ENCODE assay signal across 19 cellular contexts in the genomic region with DNA sequence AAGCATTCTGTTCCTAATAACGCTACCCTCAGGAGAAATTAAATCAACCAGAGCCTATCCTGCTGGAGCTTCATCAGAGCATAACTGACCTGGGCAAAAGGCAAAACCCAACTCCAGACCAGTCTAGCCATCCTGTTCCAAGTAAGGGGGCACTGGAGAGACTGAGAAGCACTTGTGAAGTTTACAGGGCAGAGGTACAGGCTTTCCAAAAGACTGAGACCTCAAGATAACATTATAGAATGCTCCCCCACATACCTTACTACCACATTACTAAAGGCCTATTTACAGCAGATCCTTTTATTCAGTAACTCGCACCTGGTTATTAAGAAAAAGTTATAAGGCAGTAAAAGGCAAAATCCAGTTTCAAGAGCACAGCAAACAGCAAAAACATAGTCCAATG. TPM values are rescaled to one million over a fixed set of nuclear protein-coding genes. Genes with fewer than 3 reads are reported as not detected.
DNase-seq lines count a peak whose midpoint lies in the region; ATAC-seq, FAIRE-seq and TF ChIP-seq lines count a peak whose summit lies in the region.
"Had no signal": no experiment of that assay in that cellular context is flagged by ENCODE, and none has a peak within 500 bp of the region (broad histone marks: within the 10 kb centered on the region; RNA-seq: fewer than 3 reads in every experiment).

No MANE protein-coding gene starts in this region.

- CTCF ChIA-PET in activated CD4-positive, alpha-beta T cell treated with anti-CD3 and anti-CD28 coated beads for 36 hours (lab: Charles Lee): interaction anchor here (1.5 kb wide), 1 partner anchor 37 kb away, joined by 8 read pairs; no protein-coding TSS in a partner anchor
- CTCF ChIA-PET in GM12878 (lab: Yijun Ruan, JAX): interaction anchor here (0.7 to 3.4 kb wide), 3 partner anchors 35 to 41 kb away, joined by 3 to 18 read pairs (median 3); no protein-coding TSS in a partner anchor

- no TSS peak for BruUV-seq in GM12878 (replicated peaks; lab: Mats Ljungman, UMichigan)

- H3F3A ChIP-seq in Loucy (ENCODE audit: low read depth) (no peaks in the 10 kb centered on the region), smooth muscle cell (ENCODE audit: low read depth) (peaks cover 3% of the 10 kb centered on the region)

- no peak for TF ChIP-seq RAD21 in GM12878 (IDR thresholded peaks at IDR 0.05; ENCODE audit: insufficient read depth, low read depth, low read length)

- TF ChIP-seq EP300 in GM12878 (IDR thresholded peaks at IDR 0.05; ENCODE audit: borderline replicate concordance in 1 of 2, control insufficient read depth in 1 of 2, low read depth in 2 of 2, low read length in 2 of 2): no peak

- POLR2A ChIA-PET in activated CD4-positive, alpha-beta T cell treated with anti-CD3 and anti-CD28 coated beads for 36 hours (lab: Charles Lee): no interaction called here
- POLR2A ChIA-PET in GM12878 (lab: Charles Lee): no interaction called here

- in situ Hi-C loops in GM12878 (cut with MboI): no loop called here

- H3K4me3 ChIP-seq in Loucy (ENCODE audit: low read length, poor library complexity, severe bottlenecking): no peak overlapping the region
- peak overlapping the region; percentile 0; the same call in 1 of the 2 replicates for H3K4me3 ChIP-seq in GM12878
- no peak overlapping the region for H3K4me3 ChIP-seq in smooth muscle cell
- H3K4me3 ChIP-seq: GM23248, heart right ventricle, sigmoid colon, stomach had no signal

- H3K9me2 ChIP-seq in Loucy (replicated peaks; ENCODE audit: low read depth, low read length): no peaks in the 10 kb centered on the region

- RAD21 ChIA-PET in GM12878 (lab: Charles Lee; ENCODE audit: unreplicated experiment): interaction anchor here (1.9 kb wide), 1 partner anchor 37 kb away, joined by 10 read pairs; no protein-coding TSS in a partner anchor

- SMC1A ChIA-PET in GM12878 (lab: Charles Lee; ENCODE audit: uncharacterized antibody, unreplicated experiment): interaction anchor here (1.1 to 2.2 kb wide), 4 partner anchors 21 to 37 kb away, joined by 5 to 7 read pairs (median 6); no protein-coding TSS in a partner anchor

- no peak overlapping the region for H3K4me3 Mint-ChIP-seq in activated CD4-positive, alpha-beta T cell treated with anti-CD3 and anti-CD28 coated beads for 36 hours
- no peak overlapping the region for H3K4me3 Mint-ChIP-seq in type B pancreatic cell
- H3K4me3 Mint-ChIP-seq: activated CD4-positive, alpha-beta memory T cell treated with anti-CD3 and anti-CD28 coated beads for 36 hours; activated naive CD4-positive, alpha-beta T cell treated with anti-CD3 and anti-CD28 coated beads for 36 hours had no signal

- ATAC-seq in activated CD4-positive, alpha-beta T cell treated with anti-CD3 and anti-CD28 coated beads for 36 hours: no peak
- ATAC-seq in GM12878: peak; percentile 39; the same call in 2 of the 3 replicates
- ATAC-seq: heart right ventricle, HepG2, left cardiac atrium had no signal

- peaks cover 41% of the 10 kb centered on the region for H4K20me1 ChIP-seq in Loucy (ENCODE audit: insufficient read depth, low read length, poor library complexity, severe bottlenecking)
- H4K20me1 ChIP-seq in GM12878 (ENCODE audit: control insufficient read depth, insufficient read depth): no peaks in the 10 kb centered on the region
- H4K20me1 ChIP-seq in smooth muscle cell (ENCODE audit: low read depth): peaks cover 80% of the 10 kb centered on the region

- H3K79me2 ChIP-seq in Loucy (ENCODE audit: insufficient read depth, low read length) (peaks cover 98% of the 10 kb centered on the region), GM12878 (ENCODE audit: control insufficient read depth, insufficient read depth, low read length) (peaks cover 82% of the 10 kb centered on the region), smooth muscle cell (ENCODE audit: low read depth) (peaks cover 97% of the 10 kb centered on the region)

- H3K9me3 ChIP-seq in Loucy (ENCODE audit: insufficient read depth, low read depth, low read length): peaks cover 8% of the 10 kb centered on the region; the same call in 1 of the 2 replicates
- peaks cover 6% of the 10 kb centered on the region for H3K9me3 ChIP-seq in GM12878 (replicated peaks; ENCODE audit: control insufficient read depth, insufficient read depth, low read length)
- H3K9me3 ChIP-seq in smooth muscle cell (replicated peaks; ENCODE audit: low read depth): no peaks in the 10 kb centered on the region
- H3K9me3 ChIP-seq: sigmoid colon, stomach had no signal

- no peaks in the 10 kb centered on the region for H3K27me3 Mint-ChIP-seq in activated CD4-positive, alpha-beta T cell treated with anti-CD3 and anti-CD28 coated beads for 36 hours
- H3K27me3 Mint-ChIP-seq in type B pancreatic cell: no peaks in the 10 kb centered on the region
- H3K27me3 Mint-ChIP-seq: activated CD4-positive, alpha-beta memory T cell treated with anti-CD3 and anti-CD28 coated beads for 36 hours had no signal

- H3K9me3 Mint-ChIP-seq in activated CD4-positive, alpha-beta T cell treated with anti-CD3 and anti-CD28 coated beads for 36 hours (ENCODE audit: low read depth): peaks cover 23% of the 10 kb centered on the region
- H3K9me3 Mint-ChIP-seq in type B pancreatic cell: peaks cover 31% of the 10 kb centered on the region

- intact Hi-C loops in activated CD4-positive, alpha-beta T cell treated with anti-CD3 and anti-CD28 coated beads for 36 hours (cut with DNase I, micrococcal nuclease): loop anchor here in 1 of 2 experiments (5.0 kb wide), 1 partner anchor 34 kb away; the partner anchor contains the start of gene RFX7
- intact Hi-C loops in GM12878 (cut with micrococcal nuclease; ENCODE audit: unreplicated experiment): no loop called here

- TF ChIP-seq CTCF in Loucy (conservative IDR thresholded peaks at IDR 0.05; ENCODE audit: low read length) (no peak), GM12878 (IDR thresholded peaks at IDR 0.05 in 2 of 3, conservative IDR thresholded peaks at IDR 0.05 in 1 of 3; ENCODE audit: control insufficient read depth in 2 of 3, extremely low read depth in 1 of 3, insufficient read depth in 1 of 3, low read depth in 3 of 3, low read length in 3 of 3) (no peak), smooth muscle cell (IDR thresholded peaks at IDR 0.05; ENCODE audit: borderline replicate concordance, insufficient read depth, poor library complexity, severe bottlenecking) (no peak), type B pancreatic cell (conservative IDR thresholded peaks at IDR 0.05) (no peak)

- peaks cover 78% of the 10 kb centered on the region for H3K4me1 Mint-ChIP-seq in activated CD4-positive, alpha-beta T cell treated with anti-CD3 and anti-CD28 coated beads for 36 hours
- H3K4me1 Mint-ChIP-seq in type B pancreatic cell (ENCODE audit: unreplicated experiment): peaks cover 8% of the 10 kb centered on the region

- DNase-seq in activated CD4-positive, alpha-beta T cell treated with anti-CD3 and anti-CD28 coated beads for 36 hours: no peak
- no peak for DNase-seq in activated CD4-positive, alpha-beta T cell treated with anti-CD3 and anti-CD28 coated beads for 4 hours
- DNase-seq in GM12878 (ENCODE audit: low read depth, low spot score) (no peak), smooth muscle cell (lab: John Stamatoyannopoulos, UW; ENCODE audit: unreplicated experiment) (no peak), type B pancreatic cell (ENCODE audit: extremely low spot score, unreplicated experiment) (no peak), C1 segment of cervical spinal cord (lab: John Stamatoyannopoulos, UW) (no peak), LoVo (ENCODE audit: low spot score) (no peak)
- DNase-seq: activated CD4-positive, alpha-beta memory T cell treated with anti-CD3 and anti-CD28 coated beads for 36 hours; activated naive CD4-positive, alpha-beta T cell treated with anti-CD3 and anti-CD28 coated beads for 36 hours; GM23248; heart right ventricle; left cardiac atrium; NCI-H1436; NCI-H524; sigmoid colon; stimulated activated CD4-positive, alpha-beta T cell treated with anti-CD3 and anti-CD28 coated beads, Interleukin-4, amount 100 ng/mL, for 4 hours; stomach had no signal

- H3K9ac ChIP-seq in Loucy (ENCODE audit: low read depth, low read length, poor library complexity, severe bottlenecking) (no peak overlapping the region), GM12878 (ENCODE audit: control insufficient read depth, insufficient read depth, low read length) (no peak overlapping the region; the same call in 1 of the 2 replicates), smooth muscle cell (ENCODE audit: low read depth) (no peak overlapping the region)
- H3K9ac ChIP-seq: GM23248 had no signal

- peaks cover 13% of the 10 kb centered on the region for H3K4me1 ChIP-seq in Loucy (ENCODE audit: insufficient read depth, low read length, poor library complexity, severe bottlenecking)
- peaks cover 28% of the 10 kb centered on the region for H3K4me1 ChIP-seq in GM12878 (ENCODE audit: control insufficient read depth, insufficient read depth, low read length)
- H3K4me1 ChIP-seq in smooth muscle cell (ENCODE audit: low read depth): peaks cover 8% of the 10 kb centered on the region

- H2AFZ ChIP-seq in Loucy (ENCODE audit: low read length) (no peak overlapping the region), GM12878 (ENCODE audit: control insufficient read depth, low read depth, low read length) (no peak overlapping the region), smooth muscle cell (ENCODE audit: low read depth) (no peak overlapping the region)
- H2AFZ ChIP-seq: GM23248 had no signal

- no peak for TF ChIP-seq POLR2A in GM12878 (IDR thresholded peaks at IDR 0.05; ENCODE audit: low read depth, low read length)

- peaks cover 12% of the 10 kb centered on the region; the same call in 1 of the 2 replicates for H3K36me3 ChIP-seq in Loucy (ENCODE audit: insufficient read depth, low read length)
- H3K36me3 ChIP-seq in GM12878 (ENCODE audit: control insufficient read depth in 2 of 2, insufficient read depth in 2 of 2, low read length in 1 of 2): no peaks in the 10 kb centered on the region; a peak in 1 of 4 replicates
- H3K36me3 ChIP-seq in smooth muscle cell (ENCODE audit: low read depth): peaks cover 22% of the 10 kb centered on the region
- H3K36me3 ChIP-seq: sigmoid colon, stomach had no signal

- H3K36me3 Mint-ChIP-seq in activated CD4-positive, alpha-beta T cell treated with anti-CD3 and anti-CD28 coated beads for 36 hours (ENCODE audit: low read depth): peaks cover 29% of the 10 kb centered on the region
- H3K36me3 Mint-ChIP-seq in type B pancreatic cell: peaks cover 43% of the 10 kb centered on the region

- H3K4me2 ChIP-seq in Loucy (ENCODE audit: low read depth, low read length, poor library complexity, severe bottlenecking) (peak overlapping the region; percentile 14), GM12878 (ENCODE audit: control insufficient read depth, insufficient read depth) (peak overlapping the region; percentile 72), smooth muscle cell (peak overlapping the region; percentile 34)

- FAIRE-seq in GM12878 (lab: Jason Lieb, UNC): no peak
- FAIRE-seq: HepG2 had no signal

- WGBS in GM12878 (ENCODE audit: insufficient coverage, insufficient replicate concordance, low lambda C conversion rate, missing lambda C conversion rate): 88% methylated on average over 2 of the region's 2 CpGs
- WGBS in smooth muscle cell (ENCODE audit: low lambda C conversion rate): 86% methylated on average over 2 of the region's 2 CpGs

- H3K27me3 ChIP-seq in Loucy (ENCODE audit: insufficient read depth, low read length, poor library complexity, severe bottlenecking): no peaks in the 10 kb centered on the region
- no peaks in the 10 kb centered on the region for H3K27me3 ChIP-seq in GM12878 (replicated peaks in 1 of 2; ENCODE audit: control insufficient read depth in 2 of 2, insufficient read depth in 2 of 2, low read length in 1 of 2)
- no peaks in the 10 kb centered on the region for H3K27me3 ChIP-seq in smooth muscle cell (ENCODE audit: low read depth)
- H3K27me3 ChIP-seq: heart right ventricle, sigmoid colon, stomach had no signal

- H3K27ac Mint-ChIP-seq in activated CD4-positive, alpha-beta T cell treated with anti-CD3 and anti-CD28 coated beads for 36 hours: peak overlapping the region; percentile 68
- H3K27ac Mint-ChIP-seq in type B pancreatic cell: no peak overlapping the region
- H3K27ac Mint-ChIP-seq: activated naive CD4-positive, alpha-beta T cell treated with anti-CD3 and anti-CD28 coated beads for 36 hours had no signal

- H3K27ac ChIP-seq in GM12878 (ENCODE audit: control insufficient read depth, insufficient read depth) (peak overlapping the region; percentile 66), smooth muscle cell (ENCODE audit: low read depth) (peak overlapping the region; percentile 33)
- H3K27ac ChIP-seq: GM23248, sigmoid colon had no signal

RNA-seq across cellular contexts. Expression of gene RFX7, which starts 35.5 kb away (rescaled TPM):
- 10 to 100 TPM; 24.0 to 31.4 TPM for total RNA-seq in activated CD4-positive, alpha-beta T cell treated with anti-CD3 and anti-CD28 coated beads for 36 hours
- total RNA-seq in GM12878 (2013; cell fraction: nucleolus; rRNA removed): 33.7 and 34.2 TPM in 2 replicates
- total RNA-seq in GM12878 (2014; rRNA removed): 11.3 and 12.0 TPM in 2 replicates
- 10.6 and 11.2 TPM in 2 replicates for total RNA-seq in GM12878 (2014; rRNA removed; fragmentation: Illumina TruSeq; extraction: Trizol)
- 26.5 and 31.4 TPM in 2 replicates for total RNA-seq in GM12878 (2021)
- 6.1 TPM for polyA plus RNA-seq in GM12878 (2011; ENCODE audit: low read depth)
- 11.0 and 13.0 TPM in 2 replicates for polyA plus RNA-seq in GM12878 (2011; rRNA removed)
- 10.1 and 13.2 TPM in 2 replicates for polyA plus RNA-seq in GM12878 (2011; cell fraction: cytosol; rRNA removed)
- polyA plus RNA-seq in GM12878 (2011; cell fraction: nucleus; rRNA removed): 15.2 and 15.7 TPM in 2 replicates
- 6.4 and 8.5 TPM in 2 replicates for polyA plus RNA-seq in GM12878 (2012)
- 24.6 and 27.0 TPM in 2 replicates for polyA plus RNA-seq in GM12878 (2014; fragmentation: Illumina TruSeq; extraction: Trizol)
- polyA plus RNA-seq in GM12878 (2014; fragmentation: Nextera tagmentation; extraction: Ambion mirVana): 1 to 10 TPM; 3.2 to 4.0 TPM
- polyA plus RNA-seq in GM12878 (2014; rRNA removed): 10.1 and 11.8 TPM in 2 replicates
- 1 to 10 TPM; 7.6 to 8.5 TPM for polyA plus RNA-seq in GM12878 (2016; fragmentation: Nextera tagmentation; extraction: Ambion mirVana)
- 37.4 and 45.0 TPM in 2 replicates for polyA minus RNA-seq in GM12878 (2011; rRNA and poly(A)+ RNA removed)
- 13.4 and 17.7 TPM in 2 replicates for polyA minus RNA-seq in GM12878 (2011; cell fraction: cytosol; rRNA and poly(A)+ RNA removed)
- 8.0 and 11.8 TPM in 2 replicates for polyA minus RNA-seq in GM12878 (2011; cell fraction: nucleus; rRNA and poly(A)+ RNA removed)
- 18.5 and 19.3 TPM in 2 replicates for total RNA-seq in smooth muscle cell
- 7.7 and 8.6 TPM in 2 replicates for polyA plus RNA-seq in smooth muscle cell
- total RNA-seq in type B pancreatic cell (ENCODE audit: low replicate concordance): 29.3 and 39.2 TPM in 2 replicates

Comparison
In these comparisons a context has a peak if more than half of its experiments do, and no peak if none do; other contexts are left out.
1. H3K4me2 ChIP-seq: peak in every context shown above with its lines; median percentile 72 in GM12878; 34 in smooth muscle cell; 14 in Loucy.